8 cellular contexts compared by ENCODE assay signal in the genomic region with DNA sequence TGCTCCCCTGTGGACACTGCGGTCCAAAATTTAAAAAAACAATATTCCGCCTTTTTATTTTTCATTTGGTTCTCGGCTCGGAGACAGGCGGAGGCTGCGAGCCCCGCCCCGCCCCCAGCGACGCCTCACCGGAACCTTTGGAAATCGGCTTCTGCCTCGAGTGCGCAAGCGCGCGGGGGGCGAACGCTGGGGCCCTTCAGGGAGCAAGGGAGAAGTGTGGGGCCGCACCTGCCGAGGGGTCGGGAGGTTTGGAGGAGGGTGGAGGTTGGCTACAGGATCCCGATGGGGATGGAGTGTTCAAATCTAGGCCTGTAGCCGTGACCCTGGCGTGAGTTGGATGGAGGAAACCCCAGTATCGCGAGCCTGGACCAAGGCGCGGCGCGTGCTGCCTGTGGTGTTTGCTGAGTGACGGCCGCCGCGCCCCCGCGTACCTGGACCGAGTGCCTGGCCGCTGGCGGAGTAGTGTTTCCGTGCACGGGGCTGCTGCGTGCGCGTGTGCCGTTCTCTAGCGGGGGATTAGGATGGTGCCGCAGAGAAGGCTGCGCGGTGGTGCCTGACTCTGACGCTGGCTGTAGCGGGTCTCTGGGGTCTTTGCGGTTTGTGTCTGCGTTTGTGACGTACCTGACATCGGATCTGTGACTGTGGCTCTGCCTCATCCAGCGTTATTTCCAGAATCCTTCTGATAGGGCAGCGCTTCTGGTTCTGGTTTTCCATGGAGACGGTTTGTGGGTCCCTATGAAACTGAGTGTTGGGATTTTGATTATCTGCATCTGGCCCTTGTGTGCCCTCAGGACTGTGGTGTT. TPM values are rescaled to one million over a fixed set of nuclear protein-coding genes. Genes with fewer than 3 reads are reported as not detected.
DNase-seq lines count a peak whose midpoint lies in the region; ATAC-seq and TF ChIP-seq lines count a peak whose summit lies in the region.

No MANE protein-coding gene starts in this region.

- H3K36me3 ChIP-seq in KMS-11 (ENCODE audit: insufficient read depth) (no peaks in the 10 kb centered on the region), heart left ventricle (no peaks in the 10 kb centered on the region)

- no peaks in the 10 kb centered on the region for H4K20me1 ChIP-seq in KMS-11 (ENCODE audit: insufficient read depth)

- peak overlapping the region; percentile 83 for H3K4me3 Mint-ChIP-seq in activated naive CD8-positive, alpha-beta T cell treated with anti-CD3 and anti-CD28 coated beads, Interleukin-2, amount 50 U/mL, for 24 hours
- H3K4me3 Mint-ChIP-seq in type B pancreatic cell = peak overlapping the region; percentile 90

- WGBS in heart left ventricle, 4 donors = 0 to 1% (median 1%) methylated on average over 22 to 59 of the region's 59 CpGs

- H3K27me3 ChIP-seq in KMS-11 (ENCODE audit: insufficient read depth, low read depth) = no peaks in the 10 kb centered on the region
- H3K27me3 ChIP-seq in heart left ventricle = no peaks in the 10 kb centered on the region

- no peaks in the 10 kb centered on the region for H3K27me3 Mint-ChIP-seq in activated naive CD8-positive, alpha-beta T cell treated with anti-CD3 and anti-CD28 coated beads, Interleukin-2, amount 50 U/mL, for 24 hours
- H3K27me3 Mint-ChIP-seq in type B pancreatic cell = no peaks in the 10 kb centered on the region

- TF ChIP-seq POLR2A in heart left ventricle (IDR thresholded peaks at IDR 0.05) = peak in 1 of 2 donors; percentile 24

- intact Hi-C loops in heart left ventricle (cut with DNase I) = loop anchor here in 4 of 10 donors (2.0 to 10.0 kb wide), 8 partner anchors 36 to 189 kb away; partner anchors contain the start of genes ZNF607 (in 3 of the 4), ZNF540 (in 2 of the 4), ZNF571 (in 2 of the 4) and ZNF569 (in 1 of the 4)

- peaks cover 3% of the 10 kb centered on the region for H3K4me1 ChIP-seq in KMS-11 (ENCODE audit: low read depth, poor library complexity, severe bottlenecking)
- H3K4me1 ChIP-seq in heart left ventricle = peaks cover 5 to 27% (median 14%) of the 10 kb centered on the region in 12 donors

- peaks cover 25% of the 10 kb centered on the region for H3K9me3 Mint-ChIP-seq in activated naive CD8-positive, alpha-beta T cell treated with anti-CD3 and anti-CD28 coated beads, Interleukin-2, amount 50 U/mL, for 24 hours
- no peaks in the 10 kb centered on the region for H3K9me3 Mint-ChIP-seq in type B pancreatic cell

- ATAC-seq in GM21619 (IDR thresholded peaks at IDR 0.05; ENCODE audit: unreplicated experiment) = peak; percentile 63
- peak; percentile 80 for ATAC-seq in activated naive CD8-positive, alpha-beta T cell treated with anti-CD3 and anti-CD28 coated beads, Interleukin-2, amount 50 U/mL, for 24 hours
- ATAC-seq in heart left ventricle = peak; percentile 73 to 89 (median 88)

- no peak for TF ChIP-seq CTCF in KMS-11 (conservative IDR thresholded peaks at IDR 0.05; ENCODE audit: low read depth, low read length)
- TF ChIP-seq CTCF in heart left ventricle (IDR thresholded peaks at IDR 0.05) = no peak
- no peak for TF ChIP-seq CTCF in type B pancreatic cell (conservative IDR thresholded peaks at IDR 0.05)

- H3K27ac ChIP-seq in KMS-11 (peak overlapping the region; percentile 43; the same call in 1 of the 2 replicates), heart left ventricle (peak overlapping the region; percentile 80 to 95 (median 91))

- H2AFZ ChIP-seq in KMS-11 (ENCODE audit: low read depth) = peak overlapping the region; percentile 54

- H3K36me3 Mint-ChIP-seq in activated naive CD8-positive, alpha-beta T cell treated with anti-CD3 and anti-CD28 coated beads, Interleukin-2, amount 50 U/mL, for 24 hours (ENCODE audit: low read depth) = peaks cover 29% of the 10 kb centered on the region
- peaks cover 5% of the 10 kb centered on the region for H3K36me3 Mint-ChIP-seq in type B pancreatic cell

- peak; percentile 87 for DNase-seq in DMS153 treated with DMSO at 0.1 percent for 48 hours (lab: John Stamatoyannopoulos, UW; ENCODE audit: unreplicated experiment)
- peak; percentile 59 for DNase-seq in SKM-1 (lab: John Stamatoyannopoulos, UW; ENCODE audit: unreplicated experiment)
- DNase-seq in activated naive CD8-positive, alpha-beta T cell treated with anti-CD3 and anti-CD28 coated beads, Interleukin-2, amount 50 U/mL, for 24 hours = peak; percentile 90
- DNase-seq in heart left ventricle = peak; percentile 87 to 92 (median 88)
- peak; percentile 79 for DNase-seq in pons (ENCODE audit: low spot score)
- DNase-seq in type B pancreatic cell (ENCODE audit: extremely low spot score, unreplicated experiment) = peak; percentile 89

- no peaks in the 10 kb centered on the region for H3K79me2 ChIP-seq in KMS-11 (ENCODE audit: insufficient read depth, low read depth)

- H3K4me3 ChIP-seq in KMS-11 (IDR thresholded peaks at IDR 0.05; ENCODE audit: insufficient read depth, low read depth, low read length) (no peak overlapping the region), heart left ventricle (peak overlapping the region; percentile 67 to 90 (median 77))

- peak overlapping the region; percentile 94 for H3K27ac Mint-ChIP-seq in activated naive CD8-positive, alpha-beta T cell treated with anti-CD3 and anti-CD28 coated beads, Interleukin-2, amount 50 U/mL, for 24 hours
- peak overlapping the region; percentile 93 for H3K27ac Mint-ChIP-seq in type B pancreatic cell

- peak overlapping the region; percentile 25; the same call in 1 of the 2 replicates for H3K9ac ChIP-seq in KMS-11

- peaks cover 0 to 5% (median 0%) of the 10 kb centered on the region in 12 donors for H3K9me3 ChIP-seq in heart left ventricle

- H3K4me1 Mint-ChIP-seq in activated naive CD8-positive, alpha-beta T cell treated with anti-CD3 and anti-CD28 coated beads, Interleukin-2, amount 50 U/mL, for 24 hours = peaks cover 35% of the 10 kb centered on the region
- peaks cover 9% of the 10 kb centered on the region for H3K4me1 Mint-ChIP-seq in type B pancreatic cell (ENCODE audit: unreplicated experiment)

- peak overlapping the region; percentile 29 for H3K4me2 ChIP-seq in KMS-11

RNA-seq across cellular contexts. Expression of gene ZFP30, which starts 0.6 kb away (rescaled TPM):
- total RNA-seq in heart left ventricle = 10 to 100 TPM in 1 of 9 donors, 1 to 10 TPM in 8; 3.8 to 12.5 (median 7.5) TPM
- 1 to 10 TPM; 3.4 to 3.6 TPM for polyA plus RNA-seq in heart left ventricle
- total RNA-seq in type B pancreatic cell (ENCODE audit: low replicate concordance) = 14.5 and 28.1 TPM in 2 replicates
